ENCODE assay signal across 8 cellular contexts in genomic region chr9:126860077-126860756, GRCh38. TPM values are rescaled to one million over a fixed set of nuclear protein-coding genes. Genes with fewer than 3 reads are reported as not detected.
A peak's percentile ranks its signal among the peaks of the same experiment; 100 is the strongest.
DNase-seq lines count a peak whose midpoint lies in the region; ATAC-seq, FAIRE-seq and TF ChIP-seq lines count a peak whose summit lies in the region.

Gene ZBTB34, plus strand, starts transcription at chr9:126860639. Its CDS starts 18,761 bp downstream, at chr9:126879400.

- H2AK5ac ChIP-seq in mesendoderm (ENCODE audit: low read length): no peak within 1 kb of the TSS

- peak within 1 kb of the TSS; percentile 78 for H3K4me3 ChIP-seq in mesendoderm (ENCODE audit: low read length)

- TF ChIP-seq CTCF in activated CD8-positive, alpha-beta T cell treated with anti-CD3 and anti-CD28 coated beads for 36 hours (IDR thresholded peaks at IDR 0.05): peak; percentile 100

- peaks cover 2% of the 10 kb centered on the region for H3K27me3 Mint-ChIP-seq in activated CD8-positive, alpha-beta T cell treated with anti-CD3 and anti-CD28 coated beads for 36 hours

- peak within 1 kb of the TSS; percentile 79 for H3K27ac ChIP-seq in mesendoderm (ENCODE audit: low read depth, low read length)

- no CpG with 5 or more reads among the region's 67 CpGs for WGBS in mesendoderm (ENCODE audit: extremely low coverage, insufficient coverage, low lambda C conversion rate)

- H3K18ac ChIP-seq in mesendoderm (ENCODE audit: low read length): peak within 1 kb of the TSS; percentile 96

- H3K4me1 ChIP-seq in mesendoderm (ENCODE audit: control insufficient read depth, low read depth, low read length): peaks cover 6% of the 10 kb centered on the region

- no peak within 1 kb of the TSS for H2BK120ac ChIP-seq in mesendoderm (ENCODE audit: low read depth, low read length)

- DNase-seq in ACHN (peak; percentile 51), GM18507 (ENCODE audit: extremely low spot score, insufficient read length, low read depth) (peak; percentile 56), NCI-H345 (lab: John Stamatoyannopoulos, UW) (peak; percentile 77), mesendoderm (peak; percentile 68)
- DNase-seq in activated CD8-positive, alpha-beta T cell treated with anti-CD3 and anti-CD28 coated beads for 36 hours: peak; percentile 71
- DNase-seq in effector CD4-positive, alpha-beta T cell: peak; percentile 67
- peak; percentile 47 to 62 for DNase-seq in stimulated activated CD8-positive, alpha-beta memory T cell treated with anti-CD3 and anti-CD28 coated beads, Interleukin-15, amount 100 ng/mL, for 4 hours (ENCODE audit: low read depth in 2 of 2)

- no peaks in the 10 kb centered on the region for H3K27me3 ChIP-seq in mesendoderm (ENCODE audit: insufficient read depth, low read length, poor library complexity)

- peaks cover 23% of the 10 kb centered on the region for H3K79me2 ChIP-seq in mesendoderm (ENCODE audit: control insufficient read depth, insufficient read depth, low read length)

- H3K4me2 ChIP-seq in mesendoderm (ENCODE audit: low read length): peak within 1 kb of the TSS; percentile 86

- CTCF ChIA-PET in activated CD8-positive, alpha-beta T cell treated with anti-CD3 and anti-CD28 coated beads for 36 hours (lab: Charles Lee): interaction anchor here (0.8 to 2.0 kb wide), 11 partner anchors 9 to 112 kb away, joined by 3 to 16 read pairs (median 4); partner anchors contain the start of gene RALGPS1

- in situ Hi-C loops in ACHN (cut with HindIII; ENCODE audit: low pct_ligation_motif_present, low pct_unique_long_range_greater_than_20kb, low sequenced_read_pairs): no loop called here

- no peaks in the 10 kb centered on the region for H3K9me3 Mint-ChIP-seq in activated CD8-positive, alpha-beta T cell treated with anti-CD3 and anti-CD28 coated beads for 36 hours

- H4K5ac ChIP-seq in mesendoderm (ENCODE audit: low read length): no peak within 1 kb of the TSS

- peak within 1 kb of the TSS; percentile 77 for H3K4me3 Mint-ChIP-seq in activated CD8-positive, alpha-beta T cell treated with anti-CD3 and anti-CD28 coated beads for 36 hours

- H3K56ac ChIP-seq in mesendoderm (ENCODE audit: low read length): peak within 1 kb of the TSS; percentile 96

- intact Hi-C loops in activated CD8-positive, alpha-beta T cell treated with anti-CD3 and anti-CD28 coated beads for 36 hours (cut with micrococcal nuclease): no loop called here

- peak within 1 kb of the TSS; percentile 87 for H3K9ac ChIP-seq in mesendoderm (ENCODE audit: low read length)

- peak within 1 kb of the TSS; percentile 87 for H4K8ac ChIP-seq in mesendoderm (ENCODE audit: low read depth, low read length)

- H3K27ac Mint-ChIP-seq in activated CD8-positive, alpha-beta T cell treated with anti-CD3 and anti-CD28 coated beads for 36 hours: peak within 1 kb of the TSS; percentile 84

- POLR2A ChIA-PET in activated CD8-positive, alpha-beta T cell treated with anti-CD3 and anti-CD28 coated beads for 36 hours (lab: Charles Lee): interaction anchor here (0.9 to 1.3 kb wide), 3 partner anchors 56 to 590 kb away, joined by 3 read pairs; no protein-coding TSS in a partner anchor

- H3K79me1 ChIP-seq in mesendoderm (ENCODE audit: low read length): peaks cover 16% of the 10 kb centered on the region

- peaks cover 3% of the 10 kb centered on the region for H3K36me3 Mint-ChIP-seq in activated CD8-positive, alpha-beta T cell treated with anti-CD3 and anti-CD28 coated beads for 36 hours (ENCODE audit: low read depth)

- peak within 1 kb of the TSS; percentile 26 for H3K23ac ChIP-seq in mesendoderm (ENCODE audit: low read length)

- no peak within 1 kb of the TSS for H2BK15ac ChIP-seq in mesendoderm (replicated peaks; ENCODE audit: low read depth)

- FAIRE-seq in GM18507 (lab: Jason Lieb, UNC): no peak

- H3K4me1 Mint-ChIP-seq in activated CD8-positive, alpha-beta T cell treated with anti-CD3 and anti-CD28 coated beads for 36 hours (ENCODE audit: low read depth): peaks cover 29% of the 10 kb centered on the region

- H3K36me3 ChIP-seq in mesendoderm (ENCODE audit: control insufficient read depth, insufficient read depth, low read length): no peaks in the 10 kb centered on the region

- H2BK5ac ChIP-seq in mesendoderm (ENCODE audit: low read length): no peak within 1 kb of the TSS

- peak within 1 kb of the TSS; percentile 65 for H3K4ac ChIP-seq in mesendoderm (ENCODE audit: low read depth, low read length)

- ATAC-seq in HG02973 (IDR thresholded peaks at IDR 0.05; ENCODE audit: unreplicated experiment): peak; percentile 58
- ATAC-seq in activated CD8-positive, alpha-beta T cell treated with anti-CD3 and anti-CD28 coated beads for 36 hours: peak; percentile 87

RNA-seq across cellular contexts. Expression of gene ZBTB34, which starts in this region (rescaled TPM):
- total RNA-seq in activated CD8-positive, alpha-beta T cell treated with anti-CD3 and anti-CD28 coated beads for 36 hours: 1 to 10 TPM; 4.6 to 4.7 TPM
- polyA plus RNA-seq in mesendoderm (2013, experiment 1 of 2): 5.4 TPM
- 5.2 TPM for polyA plus RNA-seq in mesendoderm (2013, experiment 2 of 2)

Comparison
In these comparisons a context has a peak if more than half of its experiments do, and no peak if none do; other contexts are left out.
1. Peak in every context shown above with its lines: DNase-seq, ATAC-seq, H3K4me3 ChIP-seq and H3K27ac ChIP-seq.